Comparison of ENCODE assay signal across 1 cellular context in the genomic region with DNA sequence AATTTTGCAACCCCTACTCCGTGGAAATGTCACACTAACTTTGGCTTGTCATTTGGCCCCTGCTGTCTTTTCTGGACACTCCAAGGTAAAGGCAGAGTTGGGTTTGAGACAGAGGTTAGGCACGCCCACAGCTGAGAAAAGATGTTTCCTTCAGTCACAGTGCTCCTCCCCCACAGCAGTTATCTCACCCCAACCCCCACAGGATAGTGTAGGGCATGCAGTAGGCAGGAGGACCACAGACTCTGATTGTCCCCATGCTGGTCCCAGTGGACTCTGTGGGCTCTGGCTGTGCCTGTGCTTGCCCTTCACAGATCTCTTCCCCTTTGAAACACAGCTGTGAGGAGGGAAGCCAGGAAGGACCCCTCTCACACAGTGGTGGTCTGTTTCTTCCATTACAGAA.
TF ChIP-seq lines count a peak whose summit lies in the region.

No MANE protein-coding gene starts in this region.

TF ChIP-seq in K562, 482 proteins besides CTCF, POLR2A, EP300 and RAD21:
- no peak for TF ChIP-seq MYBL2 (IDR thresholded peaks at IDR 0.05; ENCODE audit: low read depth)
- TF ChIP-seq MYBL2 (CRISPR knock-in tag; IDR thresholded peaks at IDR 0.05; ENCODE audit: borderline replicate concordance): no peak
- no peak for TF ChIP-seq NFRKB (IDR thresholded peaks at IDR 0.05; ENCODE audit: low read depth)
- TF ChIP-seq, protein P1, sequence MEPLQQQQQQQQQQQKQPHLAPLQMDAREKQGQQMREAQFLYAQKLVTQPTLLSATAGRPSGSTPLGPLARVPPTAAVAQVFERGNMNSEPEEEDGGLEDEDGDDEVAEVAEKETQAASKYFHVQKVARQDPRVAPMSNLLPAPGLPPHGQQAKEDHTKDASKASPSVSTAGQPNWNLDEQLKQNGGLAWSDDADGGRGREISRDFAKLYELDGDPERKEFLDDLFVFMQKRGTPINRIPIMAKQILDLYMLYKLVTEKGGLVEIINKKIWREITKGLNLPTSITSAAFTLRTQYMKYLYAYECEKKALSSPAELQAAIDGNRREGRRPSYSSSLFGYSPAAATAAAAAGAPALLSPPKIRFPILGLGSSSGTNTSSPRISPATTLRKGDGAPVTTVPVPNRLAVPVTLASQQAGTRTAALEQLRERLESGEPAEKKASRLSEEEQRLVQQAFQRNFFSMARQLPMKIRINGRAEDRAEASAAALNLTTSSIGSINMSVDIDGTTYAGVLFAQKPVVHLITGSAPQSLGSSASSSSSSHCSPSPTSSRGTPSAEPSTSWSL (CRISPR knock-in tag; IDR thresholded peaks at IDR 0.05; ENCODE audit: borderline replicate concordance): no peak
- no peak for TF ChIP-seq SAFB2 (IDR thresholded peaks at IDR 0.05; ENCODE audit: borderline replicate concordance, low read depth, low read length, severe bottlenecking)
- TF ChIP-seq POLR2G (IDR thresholded peaks at IDR 0.05; ENCODE audit: low read depth, low read length): no peak
- TF ChIP-seq, protein P2, sequence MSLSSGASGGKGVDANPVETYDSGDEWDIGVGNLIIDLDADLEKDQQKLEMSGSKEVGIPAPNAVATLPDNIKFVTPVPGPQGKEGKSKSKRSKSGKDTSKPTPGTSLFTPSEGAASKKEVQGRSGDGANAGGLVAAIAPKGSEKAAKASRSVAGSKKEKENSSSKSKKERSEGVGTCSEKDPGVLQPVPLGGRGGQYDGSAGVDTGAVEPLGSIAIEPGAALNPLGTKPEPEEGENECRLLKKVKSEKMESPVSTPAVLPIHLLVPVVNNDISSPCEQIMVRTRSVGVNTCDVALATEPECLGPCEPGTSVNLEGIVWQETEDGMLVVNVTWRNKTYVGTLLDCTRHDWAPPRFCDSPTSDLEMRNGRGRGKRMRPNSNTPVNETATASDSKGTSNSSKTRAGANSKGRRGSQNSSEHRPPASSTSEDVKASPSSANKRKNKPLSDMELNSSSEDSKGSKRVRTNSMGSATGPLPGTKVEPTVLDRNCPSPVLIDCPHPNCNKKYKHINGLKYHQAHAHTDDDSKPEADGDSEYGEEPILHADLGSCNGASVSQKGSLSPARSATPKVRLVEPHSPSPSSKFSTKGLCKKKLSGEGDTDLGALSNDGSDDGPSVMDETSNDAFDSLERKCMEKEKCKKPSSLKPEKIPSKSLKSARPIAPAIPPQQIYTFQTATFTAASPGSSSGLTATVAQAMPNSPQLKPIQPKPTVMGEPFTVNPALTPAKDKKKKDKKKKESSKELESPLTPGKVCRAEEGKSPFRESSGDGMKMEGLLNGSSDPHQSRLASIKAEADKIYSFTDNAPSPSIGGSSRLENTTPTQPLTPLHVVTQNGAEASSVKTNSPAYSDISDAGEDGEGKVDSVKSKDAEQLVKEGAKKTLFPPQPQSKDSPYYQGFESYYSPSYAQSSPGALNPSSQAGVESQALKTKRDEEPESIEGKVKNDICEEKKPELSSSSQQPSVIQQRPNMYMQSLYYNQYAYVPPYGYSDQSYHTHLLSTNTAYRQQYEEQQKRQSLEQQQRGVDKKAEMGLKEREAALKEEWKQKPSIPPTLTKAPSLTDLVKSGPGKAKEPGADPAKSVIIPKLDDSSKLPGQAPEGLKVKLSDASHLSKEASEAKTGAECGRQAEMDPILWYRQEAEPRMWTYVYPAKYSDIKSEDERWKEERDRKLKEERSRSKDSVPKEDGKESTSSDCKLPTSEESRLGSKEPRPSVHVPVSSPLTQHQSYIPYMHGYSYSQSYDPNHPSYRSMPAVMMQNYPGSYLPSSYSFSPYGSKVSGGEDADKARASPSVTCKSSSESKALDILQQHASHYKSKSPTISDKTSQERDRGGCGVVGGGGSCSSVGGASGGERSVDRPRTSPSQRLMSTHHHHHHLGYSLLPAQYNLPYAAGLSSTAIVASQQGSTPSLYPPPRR (CRISPR knock-in tag; IDR thresholded peaks at IDR 0.05; ENCODE audit: borderline replicate concordance): no peak
- no peak for TF ChIP-seq GTF2A2 (tag; IDR thresholded peaks at IDR 0.05)
- TF ChIP-seq PREB (CRISPR knock-in tag; IDR thresholded peaks at IDR 0.05): no peak
- no peak for TF ChIP-seq LCOR (CRISPR knock-in tag; IDR thresholded peaks at IDR 0.05)
- no peak for TF ChIP-seq YBX1 (IDR thresholded peaks at IDR 0.05)
- no peak for TF ChIP-seq ZC3H11A (IDR thresholded peaks at IDR 0.05; ENCODE audit: low read depth, low read length)
- TF ChIP-seq SUPT5H (IDR thresholded peaks at IDR 0.05): no peak
- TF ChIP-seq HDAC2 (IDR thresholded peaks at IDR 0.05): no peak
- no peak for TF ChIP-seq ZKSCAN1 (IDR thresholded peaks at IDR 0.05; ENCODE audit: low read depth, low read length)
